ENCODE assay signal across 21 cellular contexts in genomic region chr15:47736123-47736786, GRCh38. TPM values are rescaled to one million over a fixed set of nuclear protein-coding genes. Genes with fewer than 3 reads are reported as not detected.
A peak's percentile ranks its signal among the peaks of the same experiment; 100 is the strongest.
DNase-seq lines count a peak whose midpoint lies in the region; ATAC-seq and TF ChIP-seq lines count a peak whose summit lies in the region.
"Had no signal": no experiment of that assay in that cellular context is flagged by ENCODE, and none has a peak within 500 bp of the region (broad histone marks: within the 10 kb centered on the region; RNA-seq: fewer than 3 reads in every experiment).

No MANE protein-coding gene starts in this region.

- H3K56ac ChIP-seq in H9 (ENCODE audit: insufficient read length, low read depth, low read length) = no peak overlapping the region

- no peak overlapping the region for H2BK20ac ChIP-seq in H9 (ENCODE audit: low read depth, low read length, poor library complexity, severe bottlenecking)

- H3K4me2 ChIP-seq in H9 (ENCODE audit: insufficient read depth, insufficient read length, low read length) = no peak overlapping the region

- TF ChIP-seq CTCF in H9 (conservative IDR thresholded peaks at IDR 0.05) = no peak
- TF ChIP-seq CTCF in fibroblast of pulmonary artery (IDR thresholded peaks at IDR 0.05; ENCODE audit: low read length, missing control alignments) = no peak
- no peak for TF ChIP-seq CTCF in nephron (IDR thresholded peaks at IDR 0.05; ENCODE audit: unreplicated experiment in 3 of 3)

- H3K23ac ChIP-seq in H9 (ENCODE audit: insufficient read length, low read depth, low read length) = no peak overlapping the region

- no peak for ATAC-seq in GM19452 (IDR thresholded peaks at IDR 0.05; ENCODE audit: unreplicated experiment)
- no peak for ATAC-seq in activated naive CD4-positive, alpha-beta T cell treated with anti-CD3 and anti-CD28 coated beads, Interleukin-2, amount 50 U/mL, for 72 hours
- ATAC-seq: activated CD8-positive, alpha-beta memory T cell treated with anti-CD3 and anti-CD28 coated beads, Interleukin-2, amount 10 ng/mL, durations not matched to agents 7 days and 5 days; activated naive CD8-positive, alpha-beta T cell treated with anti-CD3 and anti-CD28 coated beads, Interleukin-2, amount 50 U/mL, for 24 hours; lower lobe of right lung; T-cell; upper lobe of right lung had no signal

- H3K9ac ChIP-seq in H9 (ENCODE audit: extremely low read depth, insufficient read length, low read length) = no peak overlapping the region

- H2AFZ ChIP-seq in H9 (ENCODE audit: low read length) = no peak overlapping the region

- no peak overlapping the region for H2BK15ac ChIP-seq in H9 (ENCODE audit: low read depth, low read length)

- H2AK5ac ChIP-seq in H9 (ENCODE audit: insufficient read length, low read length) = no peak overlapping the region

- no peak overlapping the region for H2BK120ac ChIP-seq in H9 (ENCODE audit: low read depth, low read length, poor library complexity, severe bottlenecking)

- H3K4ac ChIP-seq in H9 (ENCODE audit: low read depth, low read length) = no peak overlapping the region

- no peak overlapping the region for H3K18ac ChIP-seq in H9 (ENCODE audit: insufficient read length, low read depth, low read length)

- H4K91ac ChIP-seq in H9 (ENCODE audit: insufficient read length, low read depth, low read length) = no peak overlapping the region

- no peaks in the 10 kb centered on the region; the same call in 1 of the 2 replicates for H3K27me3 ChIP-seq in H9 (ENCODE audit: insufficient read depth, low read length)
- H3K27me3 ChIP-seq: upper lobe of right lung had no signal

- H4K8ac ChIP-seq in H9 (replicated peaks; ENCODE audit: insufficient read length, low read depth, low read length) = no peak overlapping the region

- no peak overlapping the region for H4K5ac ChIP-seq in H9 (ENCODE audit: insufficient read length, low read depth, low read length)

- H3K4me1 Mint-ChIP-seq in H9 = peaks cover 42 to 63% of the 10 kb centered on the region in 2 experiments
- peaks cover 30% of the 10 kb centered on the region for H3K4me1 Mint-ChIP-seq in nephron
- H3K4me1 Mint-ChIP-seq: activated CD8-positive, alpha-beta memory T cell treated with anti-CD3 and anti-CD28 coated beads, Interleukin-2, amount 10 ng/mL, durations not matched to agents 7 days and 5 days; activated naive CD8-positive, alpha-beta T cell treated with anti-CD3 and anti-CD28 coated beads, Interleukin-2, amount 50 U/mL, for 24 hours; T-cell had no signal

- H3K23me2 ChIP-seq in H9 (ENCODE audit: insufficient read length, low read depth, low read length, poor library complexity, severe bottlenecking) = no peaks in the 10 kb centered on the region

- no peaks in the 10 kb centered on the region; the same call in 1 of the 2 replicates for H3K4me1 ChIP-seq in H9 (ENCODE audit: insufficient read depth, low read length)
- H3K4me1 ChIP-seq: upper lobe of right lung had no signal

- no peaks in the 10 kb centered on the region for H3K79me1 ChIP-seq in H9 (ENCODE audit: insufficient read depth, low read depth, low read length, poor library complexity, severe bottlenecking)

- H3K9me3 Mint-ChIP-seq in H9 (peaks cover 4 to 5% of the 10 kb centered on the region in 2 experiments; a peak in 3 of 5 replicates), nephron (no peaks in the 10 kb centered on the region)
- peaks cover 0 to 4% of the 10 kb centered on the region in 2 donors for H3K9me3 Mint-ChIP-seq in activated naive CD4-positive, alpha-beta T cell treated with anti-CD3 and anti-CD28 coated beads, Interleukin-2, amount 50 U/mL, for 72 hours
- H3K9me3 Mint-ChIP-seq: activated naive CD8-positive, alpha-beta T cell treated with anti-CD3 and anti-CD28 coated beads, Interleukin-2, amount 50 U/mL, for 24 hours had no signal

- H2BK12ac ChIP-seq in H9 (ENCODE audit: insufficient read length, low read depth, low read length) = no peak overlapping the region

- H3K27ac ChIP-seq in H9 (ENCODE audit: insufficient read length, low read depth, low read length) = no peak overlapping the region
- H3K27ac ChIP-seq: 22Rv1, lower lobe of right lung, RWPE1, upper lobe of right lung had no signal

- H3K36me3 Mint-ChIP-seq in H9 (ENCODE audit: insufficient read depth in 1 of 3, low read depth in 3 of 3) (peaks cover 2 to 4% (median 4%) of the 10 kb centered on the region in 3 experiments; a peak in 5 of 7 replicates), nephron (ENCODE audit: low read depth) (peaks cover 17% of the 10 kb centered on the region)
- no peaks in the 10 kb centered on the region for H3K36me3 Mint-ChIP-seq in activated naive CD4-positive, alpha-beta T cell treated with anti-CD3 and anti-CD28 coated beads, Interleukin-2, amount 50 U/mL, for 72 hours
- H3K36me3 Mint-ChIP-seq: activated CD8-positive, alpha-beta memory T cell treated with anti-CD3 and anti-CD28 coated beads, Interleukin-2, amount 10 ng/mL, durations not matched to agents 7 days and 5 days; naive B cell; T-cell had no signal

- no peaks in the 10 kb centered on the region; the same call in 1 of the 2 replicates for H3K79me2 ChIP-seq in H9 (ENCODE audit: insufficient read depth, low read length)

- DNase-seq in DMS53 (lab: John Stamatoyannopoulos, UW) (peak; percentile 5), DMS53 treated with DMSO at 0.1 percent for 48 hours (lab: John Stamatoyannopoulos, UW; ENCODE audit: unreplicated experiment) (no peak), H9 (no peak), fibroblast of pulmonary artery (ENCODE audit: low read depth) (peak; percentile 10), occipital lobe (lab: John Stamatoyannopoulos, UW) (no peak)
- no peak for DNase-seq in activated naive CD4-positive, alpha-beta T cell treated with anti-CD3 and anti-CD28 coated beads, Interleukin-2, amount 50 U/mL, for 72 hours (ENCODE audit: low spot score in 2 of 2)
- DNase-seq: activated CD4-positive, alpha-beta T cell treated with anti-CD3 and anti-CD28 coated beads for 48 hours; activated CD8-positive, alpha-beta memory T cell treated with anti-CD3 and anti-CD28 coated beads, Interleukin-2, amount 10 ng/mL, durations not matched to agents 7 days and 5 days; activated naive CD8-positive, alpha-beta T cell treated with anti-CD3 and anti-CD28 coated beads, Interleukin-2, amount 50 U/mL, for 24 hours; Kasumi-1; lower lobe of right lung; naive B cell; NCI-H1092 treated with DMSO at 0.1 percent for 48 hours; NCI-H2171 treated with DMSO at 0.1 percent for 48 hours; stimulated activated CD4-positive, alpha-beta T cell treated with anti-CD3 and anti-CD28 coated beads, Interleukin-4, amount 100 ng/mL, for 1 hour; T-cell; upper lobe of right lung had no signal

- H3T11ph ChIP-seq in H9 (ENCODE audit: low read length) = no peak overlapping the region

- H3K27me3 Mint-ChIP-seq in H9 (ENCODE audit: low read depth) (peaks cover 8% of the 10 kb centered on the region), nephron (ENCODE audit: low read depth) (no peaks in the 10 kb centered on the region)
- H3K27me3 Mint-ChIP-seq: activated CD8-positive, alpha-beta memory T cell treated with anti-CD3 and anti-CD28 coated beads, Interleukin-2, amount 10 ng/mL, durations not matched to agents 7 days and 5 days had no signal

- no peak overlapping the region for H3K4me3 Mint-ChIP-seq in H9
- no peak overlapping the region for H3K4me3 Mint-ChIP-seq in nephron
- H3K4me3 Mint-ChIP-seq: activated CD8-positive, alpha-beta memory T cell treated with anti-CD3 and anti-CD28 coated beads, Interleukin-2, amount 10 ng/mL, durations not matched to agents 7 days and 5 days; activated naive CD8-positive, alpha-beta T cell treated with anti-CD3 and anti-CD28 coated beads, Interleukin-2, amount 50 U/mL, for 24 hours; naive B cell; T-cell had no signal

- peak overlapping the region in 2 of 3 experiments; percentile 59 to 83; a peak in 1 of 7 replicates for H3K27ac Mint-ChIP-seq in H9
- peak overlapping the region; percentile 23 to 53 (median 43) for H3K27ac Mint-ChIP-seq in nephron
- no peak overlapping the region for H3K27ac Mint-ChIP-seq in activated naive CD4-positive, alpha-beta T cell treated with anti-CD3 and anti-CD28 coated beads, Interleukin-2, amount 50 U/mL, for 72 hours
- H3K27ac Mint-ChIP-seq: activated CD8-positive, alpha-beta memory T cell treated with anti-CD3 and anti-CD28 coated beads, Interleukin-2, amount 10 ng/mL, durations not matched to agents 7 days and 5 days; activated naive CD8-positive, alpha-beta T cell treated with anti-CD3 and anti-CD28 coated beads, Interleukin-2, amount 50 U/mL, for 24 hours; naive B cell; T-cell had no signal

- H3K9me3 ChIP-seq in H9 (ENCODE audit: control insufficient read depth, low read depth, low read length) = no peaks in the 10 kb centered on the region
- H3K9me3 ChIP-seq: lower lobe of right lung, upper lobe of right lung had no signal

- no peaks in the 10 kb centered on the region for H4K20me1 ChIP-seq in H9 (ENCODE audit: control insufficient read depth, insufficient read depth, insufficient read length)

- H3K14ac ChIP-seq in H9 (ENCODE audit: insufficient read depth, low read length) = no peak overlapping the region

- no peak overlapping the region for H3K4me3 ChIP-seq in fibroblast of pulmonary artery (replicated peaks; ENCODE audit: low read depth, low read length)
- H3K4me3 ChIP-seq: lower lobe of right lung, upper lobe of right lung had no signal

- H2BK5ac ChIP-seq in H9 (ENCODE audit: insufficient read length, low read length) = no peak overlapping the region

- no CpG with 5 or more reads among the region's 3 CpGs for WGBS in H9 (ENCODE audit: extremely low coverage, insufficient read length, low lambda C conversion rate)

RNA-seq across cellular contexts. Expression of gene SEMA6D, which starts 18.9 kb away (rescaled TPM):
- total RNA-seq in H9 (2021) (15.8 TPM in 2 replicates), occipital lobe (49.8 TPM)
- total RNA-seq in activated naive CD4-positive, alpha-beta T cell treated with anti-CD3 and anti-CD28 coated beads, Interleukin-2, amount 50 U/mL, for 72 hours = not detected
- total RNA-seq: activated CD8-positive, alpha-beta memory T cell treated with anti-CD3 and anti-CD28 coated beads, Interleukin-2, amount 10 ng/mL, durations not matched to agents 7 days and 5 days had no signal

Comparison
In these comparisons a context has a peak if more than half of its experiments do, and no peak if none do; other contexts are left out.
1. DNase-seq: peak in DMS53 (single experiment) and fibroblast of pulmonary artery (single experiment); none in DMS53 treated with DMSO at 0.1 percent for 48 hours (single experiment), H9 (single experiment), occipital lobe (single experiment) and activated naive CD4-positive, alpha-beta T cell treated with anti-CD3 and anti-CD28 coated beads, Interleukin-2, amount 50 U/mL, for 72 hours (0 of 2).
2. H3K27ac Mint-ChIP-seq: peak in H9 (2 of 3) and nephron (3 of 3); none in activated naive CD4-positive, alpha-beta T cell treated with anti-CD3 and anti-CD28 coated beads, Interleukin-2, amount 50 U/mL, for 72 hours (0 of 2).
3. RNA of gene SEMA6D, which starts 18.9 kb away (total RNA-seq): 49.8 TPM in occipital lobe (single experiment) and 15.8 TPM in H9; not detected in activated naive CD4-positive, alpha-beta T cell treated with anti-CD3 and anti-CD28 coated beads, Interleukin-2, amount 50 U/mL, for 72 hours; every median in the first group is over 10 times any median in the second.